ENCODE assay signal across 1 cellular context in genomic region chr2:213085538-213085937, GRCh38.
TF ChIP-seq lines count a peak whose summit lies in the region.

No MANE protein-coding gene starts in this region.

TF ChIP-seq in WTC11, 78 proteins besides CTCF, POLR2A, EP300 and RAD21 (continued from another document):
- TF ChIP-seq HMGXB4 (CRISPR knock-in tag; IDR thresholded peaks at IDR 0.05) (no peak), ZNF263 (CRISPR knock-in tag; IDR thresholded peaks at IDR 0.05; ENCODE audit: low read depth) (no peak), ZNF396 (CRISPR knock-in tag; IDR thresholded peaks at IDR 0.05; ENCODE audit: borderline replicate concordance) (no peak), JAZF1 (CRISPR knock-in tag; IDR thresholded peaks at IDR 0.05) (no peak), FOXP1 (CRISPR knock-in tag; IDR thresholded peaks at IDR 0.05; ENCODE audit: borderline replicate concordance) (no peak), MAX (CRISPR knock-in tag; IDR thresholded peaks at IDR 0.05) (no peak), MYBL2 (CRISPR knock-in tag; IDR thresholded peaks at IDR 0.05) (no peak), ZNF138 (CRISPR knock-in tag; conservative IDR thresholded peaks at IDR 0.05) (no peak)
- TF ChIP-seq, protein P1, sequence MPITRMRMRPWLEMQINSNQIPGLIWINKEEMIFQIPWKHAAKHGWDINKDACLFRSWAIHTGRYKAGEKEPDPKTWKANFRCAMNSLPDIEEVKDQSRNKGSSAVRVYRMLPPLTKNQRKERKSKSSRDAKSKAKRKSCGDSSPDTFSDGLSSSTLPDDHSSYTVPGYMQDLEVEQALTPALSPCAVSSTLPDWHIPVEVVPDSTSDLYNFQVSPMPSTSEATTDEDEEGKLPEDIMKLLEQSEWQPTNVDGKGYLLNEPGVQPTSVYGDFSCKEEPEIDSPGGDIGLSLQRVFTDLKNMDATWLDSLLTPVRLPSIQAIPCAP (CRISPR knock-in tag; IDR thresholded peaks at IDR 0.05) = no peak
TF ChIP-seq in WTC11: peak in this region for 0.
